ENCODE assay signal across 8 cellular contexts in genomic region chr15:79924379-79924778, GRCh38. TPM values are rescaled to one million over a fixed set of nuclear protein-coding genes. Genes with fewer than 3 reads are reported as not detected.
A peak's percentile ranks its signal among the peaks of the same experiment; 100 is the strongest.
DNase-seq lines count a peak whose midpoint lies in the region; ATAC-seq, FAIRE-seq and TF ChIP-seq lines count a peak whose summit lies in the region.

No MANE protein-coding gene starts in this region.

- peaks cover 20% of the 10 kb centered on the region for H3K4me1 ChIP-seq in CD4-positive, alpha-beta memory T cell (ENCODE audit: insufficient read depth, low read length)
- H3K4me1 ChIP-seq in OCI-LY3 (ENCODE audit: low read length) (peaks cover 11% of the 10 kb centered on the region), osteoblast (ENCODE audit: insufficient read depth, low read length) (peaks cover 8% of the 10 kb centered on the region)

- H3K4me3 ChIP-seq in CD4-positive, alpha-beta memory T cell (ENCODE audit: low read length in 2 of 2): peak overlapping the region; percentile 88 to 91
- H3K4me3 ChIP-seq in OCI-LY3 (ENCODE audit: low read length) (peak overlapping the region; percentile 91), epithelial cell of esophagus (ENCODE audit: low read length) (peak overlapping the region; percentile 53), osteoblast (ENCODE audit: insufficient read depth, low read length) (peak overlapping the region; percentile 95)

- no peak overlapping the region for H2AFZ ChIP-seq in OCI-LY3 (ENCODE audit: low read depth, low read length)
- no peak overlapping the region for H2AFZ ChIP-seq in osteoblast (ENCODE audit: low read length)

- DNase-seq in CD4-positive, alpha-beta memory T cell: no peak
- DNase-seq in epithelial cell of esophagus (ENCODE audit: low read depth) (no peak), osteoblast (ENCODE audit: insufficient read length, low spot score, missing footprints) (no peak), DMS 273 treated with DMSO at 0.1 percent for 48 hours (lab: John Stamatoyannopoulos, UW) (no peak), NCI-H510A (lab: John Stamatoyannopoulos, UW) (no peak), GM12891 (ENCODE audit: insufficient read length, low spot score) (no peak)

- CTCF ChIA-PET in CD4-positive, alpha-beta memory T cell (lab: Charles Lee; ENCODE audit: partially characterized antibody): no interaction called here

- peak overlapping the region; percentile 62 for H3K4me2 ChIP-seq in OCI-LY3 (ENCODE audit: low read length)
- H3K4me2 ChIP-seq in osteoblast (ENCODE audit: insufficient read depth, low read length): peak overlapping the region; percentile 84

- H4K20me1 ChIP-seq in OCI-LY3 (ENCODE audit: insufficient read depth, low read length) (no peaks in the 10 kb centered on the region), osteoblast (ENCODE audit: insufficient read depth, low read length) (no peaks in the 10 kb centered on the region)

- ATAC-seq in GM21528 (IDR thresholded peaks at IDR 0.05; ENCODE audit: low FRiP score, unreplicated experiment): no peak

- FAIRE-seq in GM12891 (lab: Jason Lieb, UNC): no peak

- no peak for TF ChIP-seq CTCF in OCI-LY3 (IDR thresholded peaks at IDR 0.05; ENCODE audit: low read depth, low read length)
- TF ChIP-seq CTCF in epithelial cell of esophagus (IDR thresholded peaks at IDR 0.05; ENCODE audit: insufficient read depth, low read depth, low read length, missing control alignments): no peak
- TF ChIP-seq CTCF in osteoblast (IDR thresholded peaks at IDR 0.05; ENCODE audit: extremely low read depth, low read depth, low read length): no peak

- peaks cover 0 to 34% (median 22%) of the 10 kb centered on the region in 8 donors for H3K9me3 Mint-ChIP-seq in CD4-positive, alpha-beta memory T cell

- peak overlapping the region in 6 of 8 donors; percentile 47 to 71 (median 49) for H3K4me3 Mint-ChIP-seq in CD4-positive, alpha-beta memory T cell

- peaks cover 4% of the 10 kb centered on the region for H3K36me3 ChIP-seq in CD4-positive, alpha-beta memory T cell (ENCODE audit: insufficient read depth, low read length)
- H3K36me3 ChIP-seq in OCI-LY3 (replicated peaks; ENCODE audit: low read depth, low read length): peaks cover 36% of the 10 kb centered on the region
- H3K36me3 ChIP-seq in osteoblast (ENCODE audit: insufficient read depth, low read length): peaks cover 5% of the 10 kb centered on the region

- peaks cover 30 to 40% of the 10 kb centered on the region in 2 donors for H3K36me3 Mint-ChIP-seq in CD4-positive, alpha-beta memory T cell

- no peaks in the 10 kb centered on the region for H3K9me3 ChIP-seq in CD4-positive, alpha-beta memory T cell (ENCODE audit: control insufficient read depth in 1 of 2, low read length in 2 of 2)
- H3K9me3 ChIP-seq in OCI-LY3 (ENCODE audit: insufficient read depth, low read length) (peaks cover 30% of the 10 kb centered on the region), osteoblast (ENCODE audit: low read depth, low read length) (peaks cover 4% of the 10 kb centered on the region)

- H3K27me3 Mint-ChIP-seq in CD4-positive, alpha-beta memory T cell: no peaks in the 10 kb centered on the region

- H3K27ac Mint-ChIP-seq in CD4-positive, alpha-beta memory T cell: peak overlapping the region in 3 of 7 donors; percentile 35 to 96 (median 57)

- H3K79me2 ChIP-seq in OCI-LY3 (ENCODE audit: low read length): peaks cover 44% of the 10 kb centered on the region
- H3K79me2 ChIP-seq in osteoblast (ENCODE audit: insufficient read depth, low read length): peaks cover 30% of the 10 kb centered on the region

- peak overlapping the region; percentile 78 for H3K9ac ChIP-seq in OCI-LY3 (ENCODE audit: low read length)

- peaks cover 10 to 31% (median 23%) of the 10 kb centered on the region in 4 donors for H3K4me1 Mint-ChIP-seq in CD4-positive, alpha-beta memory T cell

- peak overlapping the region; percentile 85 for H3K27ac ChIP-seq in CD4-positive, alpha-beta memory T cell (ENCODE audit: low read depth, low read length)
- H3K27ac ChIP-seq in OCI-LY3 (ENCODE audit: low read length) (peak overlapping the region; percentile 78; the same call in 1 of the 2 replicates), osteoblast (ENCODE audit: low read depth, low read length) (peak overlapping the region; percentile 73)

- TF ChIP-seq POLR2A in GM12891 (IDR thresholded peaks at IDR 0.05; ENCODE audit: low read depth, low read length): no peak

- intact Hi-C loops in CD4-positive, alpha-beta memory T cell (cut with micrococcal nuclease): no loop called here

- no peaks in the 10 kb centered on the region for H3K27me3 ChIP-seq in CD4-positive, alpha-beta memory T cell (ENCODE audit: insufficient read depth, low read length)
- H3K27me3 ChIP-seq in OCI-LY3 (ENCODE audit: low read depth, low read length) (no peaks in the 10 kb centered on the region), osteoblast (ENCODE audit: insufficient read depth, low read length) (no peaks in the 10 kb centered on the region)

- POLR2A ChIA-PET in CD4-positive, alpha-beta memory T cell (lab: Charles Lee; ENCODE audit: partially characterized antibody): interaction anchor here (2.5 to 4.6 kb wide), 2 partner anchors 45 to 136 kb away, joined by 26 to 165 read pairs; partner anchors contain the start of genes BCL2A1 and ZFAND6

TF ChIP-seq in GM12891, 5 proteins besides CTCF, POLR2A, EP300 and RAD21:
- TF ChIP-seq PAX5 (IDR thresholded peaks at IDR 0.05; ENCODE audit: insufficient read depth, low read length, severe bottlenecking) (no peak), POLR2AphosphoS5 (IDR thresholded peaks at IDR 0.05; ENCODE audit: low read depth, low read length) (no peak), POU2F2 (IDR thresholded peaks at IDR 0.05; ENCODE audit: low read depth, low read length) (no peak), TAF1 (IDR thresholded peaks at IDR 0.05; ENCODE audit: low read depth, low read length) (no peak), SPI1 (IDR thresholded peaks at IDR 0.05; ENCODE audit: low read depth, low read length) (no peak)

RNA-seq across cellular contexts. Expression of gene MTHFS, which starts 27.6 kb away (rescaled TPM):
- total RNA-seq in CD4-positive, alpha-beta memory T cell: 10 to 100 TPM; 21.3 to 25.6 TPM
- 100 to 1,000 TPM in 1 of 2 donors, 10 to 100 TPM in 1; 62.9 to 136 TPM for polyA plus RNA-seq in CD4-positive, alpha-beta memory T cell
- total RNA-seq in osteoblast: 15.6 and 17.0 TPM in 2 replicates
- polyA plus RNA-seq in GM12891 (2012; ENCODE audit: low read depth, missing spikeins): 32.0 TPM

RNA-seq across cellular contexts. Expression of gene BCL2A1, which starts 46.6 kb away (rescaled TPM):
- total RNA-seq in CD4-positive, alpha-beta memory T cell: 10 to 100 TPM; 25.4 to 28.5 TPM
- polyA plus RNA-seq in CD4-positive, alpha-beta memory T cell: 10 to 100 TPM; 26.5 to 28.0 TPM
- total RNA-seq in osteoblast: 0.29 TPM in 1 of 2 replicates, not detected in the other
- 258 TPM for polyA plus RNA-seq in GM12891 (2012; ENCODE audit: low read depth, missing spikeins)

Comparison
In these comparisons a context has a peak if more than half of its experiments do, and no peak if none do; other contexts are left out.
1. RNA of gene BCL2A1, which starts 46.6 kb away (total RNA-seq): 25.4 to 28.5 TPM in CD4-positive, alpha-beta memory T cell; 0.29 TPM in osteoblast; every median in the first group is over 10 times any median in the second.
2. Peak in every context shown above with its lines, with median percentiles within 50 percentile points of each other: H3K27ac ChIP-seq and H3K4me3 ChIP-seq.